27 cellular contexts compared by ENCODE assay signal in the genomic region with DNA sequence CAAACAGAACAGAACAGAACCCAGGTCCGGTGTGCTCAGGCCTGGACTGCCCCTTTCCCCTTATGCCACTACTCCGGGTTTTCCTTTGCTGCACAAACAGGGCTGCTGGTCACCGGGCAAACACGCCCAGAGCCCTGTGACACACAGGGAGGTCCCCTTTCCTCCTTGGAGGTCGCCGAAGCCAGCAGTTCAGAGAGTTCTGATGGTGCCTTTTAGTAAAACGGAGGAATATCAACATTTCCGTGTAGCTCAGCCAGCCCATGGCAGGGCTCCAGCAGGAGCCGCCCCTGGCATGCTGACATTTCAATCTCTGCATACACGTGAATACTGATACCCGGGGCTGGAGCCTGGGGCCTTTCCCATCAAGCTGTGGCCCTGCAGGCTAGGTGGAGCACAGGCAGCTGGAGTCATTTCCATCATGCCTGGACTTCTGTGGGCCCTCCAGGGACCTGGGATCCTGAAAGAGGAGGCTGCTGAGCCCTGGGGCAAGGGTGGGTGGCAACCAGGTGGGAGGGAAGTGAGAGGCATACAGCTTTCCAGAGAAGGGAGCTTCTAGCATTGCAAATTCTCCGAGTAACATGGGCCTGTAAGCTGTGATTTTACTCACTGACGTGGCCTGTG.
DNase-seq lines count a peak whose midpoint lies in the region; ATAC-seq and TF ChIP-seq lines count a peak whose summit lies in the region.
"Had no signal": no experiment of that assay in that cellular context is flagged by ENCODE, and none has a peak within 500 bp of the region (broad histone marks: within the 10 kb centered on the region; RNA-seq: fewer than 3 reads in every experiment).

No MANE protein-coding gene starts in this region.

- H3K27ac ChIP-seq in colonic mucosa, result no peak overlapping the region
- H3K27ac ChIP-seq in transverse colon, result no peak overlapping the region
- H3K27ac ChIP-seq: adrenal gland, breast epithelium, esophagus squamous epithelium, gastrocnemius medialis, neural progenitor cell, RWPE1 had no signal

- 58 to 100% methylated on average over 1 to 9 of the region's 13 CpGs for WGBS in transverse colon (ENCODE audit: low coverage in 1 of 2), 2 donors

- intact Hi-C loops in colonic mucosa (cut with DNase I), result no loop called here
- intact Hi-C loops in transverse colon (cut with DNase I; ENCODE audit: low total_unique reads), result no loop called here

- no peak for TF ChIP-seq POLR2A in transverse colon (IDR thresholded peaks at IDR 0.05)

- no peak for ATAC-seq in HG03354 (IDR thresholded peaks at IDR 0.05; ENCODE audit: poor library complexity, severe bottlenecking, unreplicated experiment)
- ATAC-seq: activated T-cell treated with anti-CD3 and anti-CD28 coated beads, Interleukin-2, amount 50 U/mL, for 4 hours; CD8-positive, alpha-beta T cell; gastrocnemius medialis; T-helper 17 cell had no signal

- in situ Hi-C loops in transverse colon (cut with MboI; ENCODE audit: low pct_ligation_motif_present in 1 of 4, low pct_unique_long_range_greater_than_20kb in 1 of 4, low sequenced_read_pairs in 3 of 4), result no loop called here

- H3K4me1 ChIP-seq in colonic mucosa (no peaks in the 10 kb centered on the region), transverse colon (peaks cover 0 to 3% (median 0%) of the 10 kb centered on the region in 4 donors)
- H3K4me1 ChIP-seq: adrenal gland, gastrocnemius medialis had no signal

- H3K4me3 ChIP-seq in LNCaP clone FGC (ENCODE audit: low read depth, low read length) (no peak overlapping the region; the same call in 1 of the 2 replicates), colonic mucosa (no peak overlapping the region), transverse colon (no peak overlapping the region)
- H3K4me3 ChIP-seq: adrenal gland, breast epithelium, esophagus squamous epithelium, gastrocnemius medialis, lung, neural progenitor cell had no signal

- TF ChIP-seq CTCF in LNCaP clone FGC (IDR thresholded peaks at IDR 0.05; ENCODE audit: control insufficient read depth, extremely low read depth, insufficient read depth) (no peak), colonic mucosa (IDR thresholded peaks at IDR 0.05) (no peak), transverse colon (IDR thresholded peaks at IDR 0.05) (no peak)

- H3K9ac ChIP-seq in colonic mucosa (ENCODE audit: low read depth in 2 of 2, low read length in 2 of 2), result no peak overlapping the region
- H3K9ac ChIP-seq: neural progenitor cell, SK-N-SH had no signal

- no peaks in the 10 kb centered on the region for H3K27me3 ChIP-seq in colonic mucosa
- H3K27me3 ChIP-seq in transverse colon, result no peaks in the 10 kb centered on the region
- H3K27me3 ChIP-seq: adrenal gland, breast epithelium, gastrocnemius medialis, neural progenitor cell had no signal

- no peak for TF ChIP-seq EP300 in transverse colon (IDR thresholded peaks at IDR 0.05; ENCODE audit: low read depth)

- DNase-seq in LNCaP clone FGC (ENCODE audit: low read depth) (peak; percentile 52), colonic mucosa (peak; percentile 39), mucosa of gallbladder (ENCODE audit: low spot score) (peak; percentile 56), transverse colon (peak; percentile 51), CD1c-positive myeloid dendritic cell (ENCODE audit: extremely low spot score) (no peak), OCI-M1 (lab: John Stamatoyannopoulos, UW) (no peak)
- DNase-seq: activated CD4-positive, alpha-beta T cell treated with anti-CD3 and anti-CD28 coated beads for 48 hours; activated naive CD4-positive, alpha-beta T cell; activated T-cell treated with anti-CD3 and anti-CD28 coated beads, Interleukin-2, amount 50 U/mL, for 4 hours; adrenal gland; CD8-positive, alpha-beta T cell; cortex of kidney; esophagus squamous epithelium; gastrocnemius medialis; GOT3; hypothalamus; Kasumi-1; NCI-H1694; NCI-H2171; NCI-H526; SK-N-SH; T-helper 17 cell had no signal

- H3K9me3 ChIP-seq in colonic mucosa (no peaks in the 10 kb centered on the region), transverse colon (no peaks in the 10 kb centered on the region)
- H3K9me3 ChIP-seq: adrenal gland, breast epithelium, esophagus squamous epithelium, gastrocnemius medialis, SK-N-SH had no signal

- H3K36me3 ChIP-seq in colonic mucosa (no peaks in the 10 kb centered on the region), transverse colon (no peaks in the 10 kb centered on the region)
- H3K36me3 ChIP-seq: adrenal gland, breast epithelium, esophagus squamous epithelium, gastrocnemius medialis, neural progenitor cell had no signal

Comparison
In these comparisons a context has a peak if more than half of its experiments do, and no peak if none do; other contexts are left out.
1. DNase-seq: peak in LNCaP clone FGC (single experiment), colonic mucosa (single experiment), mucosa of gallbladder (single experiment) and transverse colon (single experiment); none in CD1c-positive myeloid dendritic cell (single experiment) and OCI-M1 (single experiment).